Comparison of ENCODE assay signal across 13 cellular contexts in genomic region chr1:33182896-33183295, GRCh38. TPM values are rescaled to one million over a fixed set of nuclear protein-coding genes. Genes with fewer than 3 reads are reported as not detected.
DNase-seq lines count a peak whose midpoint lies in the region; ATAC-seq and TF ChIP-seq lines count a peak whose summit lies in the region.
"Had no signal": no experiment of that assay in that cellular context is flagged by ENCODE, and none has a peak within 500 bp of the region (broad histone marks: within the 10 kb centered on the region; RNA-seq: fewer than 3 reads in every experiment).

No MANE protein-coding gene starts in this region.

- H3K9me3 ChIP-seq in MM.1S (replicated peaks; ENCODE audit: insufficient read depth, low read length) = no peaks in the 10 kb centered on the region
- H3K9me3 ChIP-seq: ovary had no signal

- H3K9me3 Mint-ChIP-seq in activated naive CD8-positive, alpha-beta T cell (ENCODE audit: low read depth) = no peaks in the 10 kb centered on the region
- H3K9me3 Mint-ChIP-seq in activated naive CD8-positive, alpha-beta T cell treated with anti-CD3 and anti-CD28 coated beads, Interleukin-2, amount 50 U/mL, for 24 hours = no peaks in the 10 kb centered on the region
- H3K9me3 Mint-ChIP-seq in activated CD4-positive, alpha-beta memory T cell treated with anti-CD3 and anti-CD28 coated beads for 36 hours = no peaks in the 10 kb centered on the region
- H3K9me3 Mint-ChIP-seq in type B pancreatic cell = no peaks in the 10 kb centered on the region

- CTCF ChIA-PET in activated CD4-positive, alpha-beta memory T cell treated with anti-CD3 and anti-CD28 coated beads for 36 hours (lab: Charles Lee) = interaction anchor here (0.6 kb wide), 1 partner anchor 430 kb away, joined by 3 read pairs; no protein-coding TSS in a partner anchor

- H3F3A ChIP-seq in MM.1S (ENCODE audit: insufficient read depth, low read length) = peaks cover 7% of the 10 kb centered on the region; the same call in 1 of the 2 replicates

- H3K4me1 ChIP-seq in MM.1S (ENCODE audit: low read length) = peaks cover 9% of the 10 kb centered on the region; the same call in 1 of the 2 replicates

- H4K20me1 ChIP-seq in MM.1S (ENCODE audit: insufficient read depth, low read length) = no peaks in the 10 kb centered on the region

- H2AFZ ChIP-seq in MM.1S (ENCODE audit: low read length) = no peak overlapping the region

- no peak for DNase-seq in activated naive CD8-positive, alpha-beta T cell treated with anti-CD3 and anti-CD28 coated beads, Interleukin-2, amount 50 U/mL, for 24 hours
- no peak for DNase-seq in activated CD4-positive, alpha-beta memory T cell treated with anti-CD3 and anti-CD28 coated beads for 36 hours
- DNase-seq in type B pancreatic cell (ENCODE audit: extremely low spot score, unreplicated experiment) (no peak), SW480 (ENCODE audit: low spot score) (no peak), MM.1S (no peak)
- DNase-seq: activated CD4-positive, CD25-positive, alpha-beta regulatory T cell treated with anti-CD3 and anti-CD28 coated beads, Interleukin-2, amount 50 U/mL, for 72 hours; activated naive CD4-positive, alpha-beta T cell; SHP77 treated with DMSO at 0.1 percent for 48 hours; stimulated activated CD4-positive, alpha-beta T cell treated with anti-CD3 and anti-CD28 coated beads, Interleukin-15, amount 100 ng/mL, for 24 hours had no signal

- no peak overlapping the region for H3K4me2 ChIP-seq in MM.1S (ENCODE audit: low read depth, low read length)

- intact Hi-C loops in activated CD4-positive, alpha-beta memory T cell treated with anti-CD3 and anti-CD28 coated beads for 36 hours (cut with micrococcal nuclease) = no loop called here

- no peak for ATAC-seq in activated naive CD8-positive, alpha-beta T cell treated with anti-CD3 and anti-CD28 coated beads, Interleukin-2, amount 50 U/mL, for 24 hours
- ATAC-seq in GM21825 (IDR thresholded peaks at IDR 0.05; ENCODE audit: unreplicated experiment) = no peak

- H3K27ac Mint-ChIP-seq in activated naive CD8-positive, alpha-beta T cell = no peak overlapping the region
- no peak overlapping the region for H3K27ac Mint-ChIP-seq in activated naive CD8-positive, alpha-beta T cell treated with anti-CD3 and anti-CD28 coated beads, Interleukin-2, amount 50 U/mL, for 24 hours
- no peak overlapping the region for H3K27ac Mint-ChIP-seq in activated CD4-positive, alpha-beta memory T cell treated with anti-CD3 and anti-CD28 coated beads for 36 hours
- peak overlapping the region; percentile 90 for H3K27ac Mint-ChIP-seq in type B pancreatic cell

- TF ChIP-seq CTCF in type B pancreatic cell (conservative IDR thresholded peaks at IDR 0.05) (no peak), MM.1S (IDR thresholded peaks at IDR 0.05; ENCODE audit: low read length) (no peak)

- POLR2A ChIA-PET in activated CD4-positive, alpha-beta memory T cell treated with anti-CD3 and anti-CD28 coated beads for 36 hours (lab: Charles Lee) = no interaction called here

- H3K36me3 ChIP-seq in MM.1S (replicated peaks; ENCODE audit: insufficient read depth, low read length) = no peaks in the 10 kb centered on the region
- H3K36me3 ChIP-seq: ovary had no signal

- peaks cover 24% of the 10 kb centered on the region for H3K4me1 Mint-ChIP-seq in activated naive CD8-positive, alpha-beta T cell (ENCODE audit: low read depth)
- H3K4me1 Mint-ChIP-seq in activated naive CD8-positive, alpha-beta T cell treated with anti-CD3 and anti-CD28 coated beads, Interleukin-2, amount 50 U/mL, for 24 hours = peaks cover 19% of the 10 kb centered on the region
- peaks cover 14% of the 10 kb centered on the region for H3K4me1 Mint-ChIP-seq in activated CD4-positive, alpha-beta memory T cell treated with anti-CD3 and anti-CD28 coated beads for 36 hours (ENCODE audit: low read depth)
- H3K4me1 Mint-ChIP-seq in type B pancreatic cell (ENCODE audit: unreplicated experiment) = peaks cover 29% of the 10 kb centered on the region

- no peaks in the 10 kb centered on the region for H3K36me3 Mint-ChIP-seq in activated naive CD8-positive, alpha-beta T cell
- no peaks in the 10 kb centered on the region for H3K36me3 Mint-ChIP-seq in activated naive CD8-positive, alpha-beta T cell treated with anti-CD3 and anti-CD28 coated beads, Interleukin-2, amount 50 U/mL, for 24 hours (ENCODE audit: low read depth)
- H3K36me3 Mint-ChIP-seq in activated CD4-positive, alpha-beta memory T cell treated with anti-CD3 and anti-CD28 coated beads for 36 hours = no peaks in the 10 kb centered on the region
- no peaks in the 10 kb centered on the region for H3K36me3 Mint-ChIP-seq in type B pancreatic cell

- H3K27me3 ChIP-seq in layer of hippocampus (ENCODE audit: control insufficient read depth, insufficient read depth, low read length) = no peaks in the 10 kb centered on the region
- 0 out of 2 replicates have a peak, but pooled peaks cover 3% of the 10 kb centered on the region for H3K27me3 ChIP-seq in MM.1S (replicated peaks; ENCODE audit: insufficient read depth, low read length)
- H3K27me3 ChIP-seq: ovary had no signal

- H3K4me3 Mint-ChIP-seq in activated naive CD8-positive, alpha-beta T cell = peak overlapping the region; percentile 73
- no peak overlapping the region for H3K4me3 Mint-ChIP-seq in activated naive CD8-positive, alpha-beta T cell treated with anti-CD3 and anti-CD28 coated beads, Interleukin-2, amount 50 U/mL, for 24 hours
- H3K4me3 Mint-ChIP-seq in activated CD4-positive, alpha-beta memory T cell treated with anti-CD3 and anti-CD28 coated beads for 36 hours = peak overlapping the region; percentile 83
- peak overlapping the region; percentile 89 for H3K4me3 Mint-ChIP-seq in type B pancreatic cell

- H3K27ac ChIP-seq in layer of hippocampus (ENCODE audit: low read depth, low read length) = peak overlapping the region; percentile 2
- H3K27ac ChIP-seq in MM.1S (ENCODE audit: low read length) = no peak overlapping the region

- H3K9ac ChIP-seq in MM.1S (ENCODE audit: low read length) = no peak overlapping the region

- H3K79me2 ChIP-seq in MM.1S (ENCODE audit: low read length) = no peaks in the 10 kb centered on the region

- H3K4me3 ChIP-seq in MM.1S (ENCODE audit: low read length) = no peak overlapping the region

- H3K27me3 Mint-ChIP-seq in activated naive CD8-positive, alpha-beta T cell = peaks cover 8% of the 10 kb centered on the region
- H3K27me3 Mint-ChIP-seq in activated naive CD8-positive, alpha-beta T cell treated with anti-CD3 and anti-CD28 coated beads, Interleukin-2, amount 50 U/mL, for 24 hours = peaks cover 17% of the 10 kb centered on the region
- peaks cover 6% of the 10 kb centered on the region for H3K27me3 Mint-ChIP-seq in activated CD4-positive, alpha-beta memory T cell treated with anti-CD3 and anti-CD28 coated beads for 36 hours
- H3K27me3 Mint-ChIP-seq in type B pancreatic cell = peaks cover 3% of the 10 kb centered on the region

- no peaks in the 10 kb centered on the region for H3K9me2 ChIP-seq in MM.1S (replicated peaks; ENCODE audit: insufficient read depth, low read length)

RNA-seq across cellular contexts. Expression of gene TRIM62, which starts 1.1 kb away (rescaled TPM):
- total RNA-seq in activated CD4-positive, alpha-beta memory T cell treated with anti-CD3 and anti-CD28 coated beads for 36 hours = 1 to 10 TPM; 3.6 to 3.9 TPM
- 14.0 and 20.8 TPM in 2 replicates for total RNA-seq in type B pancreatic cell (ENCODE audit: low replicate concordance)
